Comparison of ENCODE assay signal across 1 cellular context in genomic region chr1:100343897-100344296, GRCh38.
TF ChIP-seq lines count a peak whose summit lies in the region.

No MANE protein-coding gene starts in this region.

TF ChIP-seq in HepG2, 621 proteins besides CTCF, POLR2A, EP300 and RAD21 (continued from another document):
- TF ChIP-seq PAXIP1 (CRISPR knock-in tag; conservative IDR thresholded peaks at IDR 0.05): peak; percentile 15; the same call in 1 of the 2 replicates
